In genomic region chr17:55432358-55433028, GRCh38 we compare ENCODE assay signal across 1 cellular context.
A peak's percentile ranks its signal among the peaks of the same experiment; 100 is the strongest.
TF ChIP-seq lines count a peak whose summit lies in the region.

No MANE protein-coding gene starts in this region.

TF ChIP-seq in GM12878, 131 proteins besides CTCF, POLR2A, EP300 and RAD21 (continued from another document):
- TF ChIP-seq ZNF687 (IDR thresholded peaks at IDR 0.05) (peak; percentile 98), YY1 (IDR thresholded peaks at IDR 0.05; ENCODE audit: low read depth, low read length) (peak; percentile 37; the same call in 1 of the 2 replicates), MYB (IDR thresholded peaks at IDR 0.05; ENCODE audit: borderline replicate concordance, low read depth, low read length) (no peak), ZBTB4 (CRISPR knock-in tag; IDR thresholded peaks at IDR 0.05) (peak; percentile 93), RUNX3 (IDR thresholded peaks at IDR 0.05; ENCODE audit: low read length) (peak; percentile 56; the same call in 1 of the 2 replicates), ATF7 (IDR thresholded peaks at IDR 0.05; ENCODE audit: low read depth) (no peak), ZNF384 (IDR thresholded peaks at IDR 0.05; ENCODE audit: borderline replicate concordance, low read depth, low read length) (no peak), ZNF592 (IDR thresholded peaks at IDR 0.05) (peak; percentile 99), MYC (IDR thresholded peaks at IDR 0.05; ENCODE audit: insufficient read depth, insufficient read length, insufficient replicate concordance, low read length, severe bottlenecking) (no peak), PRDM15 (CRISPR knock-in tag; IDR thresholded peaks at IDR 0.05) (peak; percentile 88), STAT1 (conservative IDR thresholded peaks at IDR 0.05) (no peak)
